In the genomic region with DNA sequence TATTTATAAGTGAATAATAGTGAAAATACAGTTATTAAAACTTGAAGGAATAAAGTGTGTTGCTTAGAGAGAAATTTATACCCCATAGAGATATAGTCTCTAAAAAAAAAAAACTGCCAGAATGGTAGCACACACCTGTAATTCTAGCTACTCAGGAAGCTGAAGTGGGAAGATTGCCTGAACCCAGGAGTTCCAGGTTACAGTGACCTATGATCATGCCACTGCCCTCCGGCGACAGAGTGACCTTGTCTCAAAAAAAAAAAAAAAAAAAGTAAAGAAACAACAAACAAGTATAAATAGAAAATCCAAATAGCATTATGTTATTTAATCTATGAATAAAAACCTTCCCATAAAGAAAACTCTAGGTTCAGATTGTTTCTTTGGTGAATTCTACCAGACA, we compare ENCODE assay signal across 9 cellular contexts.
"Had no signal": no experiment of that assay in that cellular context is flagged by ENCODE, and none has a peak within 500 bp of the region (broad histone marks: within the 10 kb centered on the region; RNA-seq: fewer than 3 reads in every experiment).

No MANE protein-coding gene starts in this region.

- H3K4me3 ChIP-seq: GM23248, HAP-1 had no signal

- H3K27ac ChIP-seq: GM23248 had no signal

- FAIRE-seq: HTR-8/SVneo had no signal

- H2AFZ ChIP-seq: GM23248 had no signal

- H3K9me3 Mint-ChIP-seq: HFFc6, IgD-negative memory B cell had no signal

- DNase-seq: GM23248, GOT3, H7, HFFc6, KBM-7 had no signal

- H3K27ac Mint-ChIP-seq: HFFc6, IgD-negative memory B cell had no signal

- ATAC-seq: HCT116 had no signal

- H3K9ac ChIP-seq: GM23248 had no signal

- H3K4me3 Mint-ChIP-seq: HFFc6, IgD-negative memory B cell had no signal

- H3K4me1 ChIP-seq: HAP-1 had no signal

- H3K27me3 Mint-ChIP-seq: IgD-negative memory B cell had no signal

- H3K9me3 ChIP-seq: HAP-1 had no signal

- H3K36me3 ChIP-seq: HAP-1 had no signal
